8 cellular contexts compared by ENCODE assay signal in genomic region chr3:119034256-119035013, GRCh38. TPM values are rescaled to one million over a fixed set of nuclear protein-coding genes. Genes with fewer than 3 reads are reported as not detected.
DNase-seq lines count a peak whose midpoint lies in the region; ATAC-seq lines count a peak whose summit lies in the region.

IGSF11 (minus strand) TSS chr3:119034846; CDS start chr3:119034582, 264 bp downstream.

- H3K27ac ChIP-seq in ACC112 (ENCODE audit: low read depth, low read length): no peak within 1 kb of the TSS

- POLR2A ChIA-PET in activated CD4-positive, alpha-beta memory T cell treated with anti-CD3 and anti-CD28 coated beads for 36 hours (lab: Charles Lee): interaction anchor here (0.7 to 1.0 kb wide), 2 partner anchors 150 to 152 kb away, joined by 3 to 4 read pairs; no protein-coding TSS in a partner anchor

- no peaks in the 10 kb centered on the region for H3K36me3 ChIP-seq in ACC112 (ENCODE audit: insufficient read depth, low read length)

- peak within 1 kb of the TSS; percentile 51 for H2AFZ ChIP-seq in ACC112 (ENCODE audit: low read length, unreplicated experiment)

- ATAC-seq in GM18519 (IDR thresholded peaks at IDR 0.05; ENCODE audit: low FRiP score, unreplicated experiment) (peak; percentile 91), HG03064 (IDR thresholded peaks at IDR 0.05; ENCODE audit: low read depth, unreplicated experiment) (peak; percentile 91), memory B cell (ENCODE audit: low read depth) (peak; percentile 88)

- H3K27me3 ChIP-seq in ACC112 (ENCODE audit: insufficient read depth, low read length): peaks cover 84% of the 10 kb centered on the region

- no peaks in the 10 kb centered on the region for H3K79me2 ChIP-seq in ACC112 (ENCODE audit: control insufficient read depth, insufficient read depth, low read length, unreplicated experiment)

- CTCF ChIA-PET in activated CD4-positive, alpha-beta memory T cell treated with anti-CD3 and anti-CD28 coated beads for 36 hours (lab: Charles Lee): interaction anchor here (0.7 to 7.4 kb wide), 33 partner anchors 9 to 647 kb away, joined by 3 to 363 read pairs (median 4); partner anchors contain the start of gene B4GALT4

- no peaks in the 10 kb centered on the region for H3K9me3 Mint-ChIP-seq in activated CD4-positive, alpha-beta memory T cell treated with anti-CD3 and anti-CD28 coated beads for 36 hours
- no peaks in the 10 kb centered on the region for H3K9me3 Mint-ChIP-seq in memory B cell

- H3K4me1 ChIP-seq in ACC112 (ENCODE audit: control insufficient read depth, insufficient read depth, low read length, unreplicated experiment): no peaks in the 10 kb centered on the region

- intact Hi-C loops in activated CD4-positive, alpha-beta memory T cell treated with anti-CD3 and anti-CD28 coated beads for 36 hours (cut with micrococcal nuclease): loop anchor here (1.0 to 5.0 kb wide), 4 partner anchors 64 to 206 kb away; partner anchors contain the start of gene B4GALT4

- H3K4me3 Mint-ChIP-seq in activated CD4-positive, alpha-beta memory T cell treated with anti-CD3 and anti-CD28 coated beads for 36 hours: peak within 1 kb of the TSS; percentile 80
- peak within 1 kb of the TSS; percentile 84 for H3K4me3 Mint-ChIP-seq in memory B cell

- H3K27ac Mint-ChIP-seq in activated CD4-positive, alpha-beta memory T cell treated with anti-CD3 and anti-CD28 coated beads for 36 hours: no peak within 1 kb of the TSS
- no peak within 1 kb of the TSS for H3K27ac Mint-ChIP-seq in memory B cell

- H3K4me3 ChIP-seq in ACC112 (ENCODE audit: low read depth, low read length): peak within 1 kb of the TSS; percentile 78

- DNase-seq in NCI-H226 (peak; percentile 20), memory B cell (ENCODE audit: low spot score in 2 of 2) (peak; percentile 41 to 59)
- peak; percentile 71 for DNase-seq in activated CD4-positive, alpha-beta memory T cell treated with anti-CD3 and anti-CD28 coated beads for 36 hours
- DNase-seq in effector CD4-positive, alpha-beta T cell: peak; percentile 35
- peak; percentile 52 for DNase-seq in stimulated activated CD8-positive, alpha-beta memory T cell treated with anti-CD3 and anti-CD28 coated beads, Interleukin-12 subunit alpha, Interleukin-12 subunit beta, amount 100 ng/mL, for 4 hours (ENCODE audit: low read depth)

- H3K4me1 Mint-ChIP-seq in activated CD4-positive, alpha-beta memory T cell treated with anti-CD3 and anti-CD28 coated beads for 36 hours (ENCODE audit: low read depth): peaks cover 4% of the 10 kb centered on the region
- H3K4me1 Mint-ChIP-seq in memory B cell: peaks cover 4% of the 10 kb centered on the region

- H3K27me3 Mint-ChIP-seq in activated CD4-positive, alpha-beta memory T cell treated with anti-CD3 and anti-CD28 coated beads for 36 hours: peaks cover 38% of the 10 kb centered on the region
- H3K27me3 Mint-ChIP-seq in memory B cell: peaks cover 21% of the 10 kb centered on the region

- no peaks in the 10 kb centered on the region for H3K36me3 Mint-ChIP-seq in activated CD4-positive, alpha-beta memory T cell treated with anti-CD3 and anti-CD28 coated beads for 36 hours
- H3K36me3 Mint-ChIP-seq in memory B cell: no peaks in the 10 kb centered on the region

RNA-seq across cellular contexts. Expression of gene IGSF11, which starts in this region (rescaled TPM):
- under 1 TPM; 0.14 to 0.15 TPM for total RNA-seq in activated CD4-positive, alpha-beta memory T cell treated with anti-CD3 and anti-CD28 coated beads for 36 hours

Comparison
In these comparisons a context has a peak if more than half of its experiments do, and no peak if none do; other contexts are left out.
1. Peak in DNase-seq in activated CD4-positive, alpha-beta memory T cell treated with anti-CD3 and anti-CD28 coated beads for 36 hours; RNA of the gene not detected or under 1 TPM.
2. DNase-seq: peak in every context shown above with its lines; median percentile 71 in activated CD4-positive, alpha-beta memory T cell treated with anti-CD3 and anti-CD28 coated beads for 36 hours; 52 in stimulated activated CD8-positive, alpha-beta memory T cell treated with anti-CD3 and anti-CD28 coated beads, Interleukin-12 subunit alpha, Interleukin-12 subunit beta, amount 100 ng/mL, for 4 hours; 50 in memory B cell; 35 in effector CD4-positive, alpha-beta T cell; 20 in NCI-H226.